ENCODE assay signal across 11 cellular contexts in the genomic region with DNA sequence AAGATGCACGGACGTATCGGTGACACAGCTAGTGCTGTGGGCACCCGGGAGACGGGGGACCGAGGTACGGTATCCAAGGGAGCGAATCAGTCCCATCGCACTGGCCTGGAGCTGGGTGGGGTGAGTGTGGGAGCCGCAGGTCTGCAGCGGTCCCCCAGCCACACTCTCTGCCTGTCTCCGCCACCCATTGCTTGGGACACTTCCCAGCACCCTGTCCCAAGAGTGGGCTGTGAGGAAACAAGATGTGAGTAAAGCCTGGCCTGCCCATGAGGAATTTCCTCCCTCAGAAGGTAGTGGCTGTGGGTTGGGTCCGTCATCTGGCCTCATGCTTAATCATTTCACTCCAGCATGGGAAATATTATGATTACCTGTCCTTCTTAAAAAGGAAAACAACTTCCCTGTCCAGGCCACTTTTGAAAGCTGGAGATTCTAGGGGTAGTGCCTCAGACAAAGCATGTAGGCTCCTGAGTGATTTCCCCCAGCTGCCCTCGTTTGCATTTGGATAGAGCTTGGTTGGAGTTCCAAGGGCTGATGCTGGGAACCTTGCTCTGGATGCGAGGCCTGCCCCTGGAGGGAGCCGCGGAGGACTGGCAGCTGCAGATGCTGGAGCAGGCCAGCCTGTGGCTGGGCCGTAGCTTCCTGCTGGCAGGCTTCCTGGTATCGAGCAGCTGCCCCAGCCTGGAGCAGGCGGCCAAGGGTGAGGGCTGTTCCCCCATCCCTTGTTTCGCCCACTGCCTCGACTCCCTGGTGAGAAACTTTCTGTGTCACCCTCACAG. TPM values are rescaled to one million over a fixed set of nuclear protein-coding genes. Genes with fewer than 3 reads are reported as not detected.
A peak's percentile ranks its signal among the peaks of the same experiment; 100 is the strongest.
DNase-seq lines count a peak whose midpoint lies in the region; ATAC-seq and TF ChIP-seq lines count a peak whose summit lies in the region.
"Had no signal": no experiment of that assay in that cellular context is flagged by ENCODE, and none has a peak within 500 bp of the region (broad histone marks: within the 10 kb centered on the region; RNA-seq: fewer than 3 reads in every experiment).

No MANE protein-coding gene starts in this region.

- no peak overlapping the region for H3K9ac ChIP-seq in HUES6 (ENCODE audit: low read length)

- peak; percentile 68 for ATAC-seq in left lobe of liver

- H3K27ac ChIP-seq in HUES6 (ENCODE audit: low read depth, low read length) (peak overlapping the region; percentile 37; the same call in 1 of the 2 replicates), uterus (no peak overlapping the region)
- H3K27ac ChIP-seq: WERI-Rb-1 had no signal

- no peak for DNase-seq in left lobe of liver (ENCODE audit: low spot score)
- no peak for DNase-seq in DMS153 treated with DMSO at 0.1 percent for 48 hours (lab: John Stamatoyannopoulos, UW; ENCODE audit: unreplicated experiment)
- no peak for DNase-seq in uterus
- DNase-seq: immature natural killer cell; NCI-H1048; NCI-H69; SIG-M5; stimulated activated naive CD4-positive, alpha-beta T cell treated with Interleukin-2 at 50 U/mL for 16 hours; WERI-Rb-1 had no signal

- H3K4me1 ChIP-seq in HUES6 (ENCODE audit: control insufficient read depth, insufficient read depth, low read length) (peaks cover 38% of the 10 kb centered on the region), uterus (peaks cover 0 to 3% of the 10 kb centered on the region in 2 donors)

- intact Hi-C loops in uterus (cut with DNase I; ENCODE audit: low total_unique reads): no loop called here

- TF ChIP-seq POLR2A in uterus (IDR thresholded peaks at IDR 0.05): no peak

- H3K27me3 ChIP-seq in HUES6 (ENCODE audit: control insufficient read depth, insufficient read depth, low read length) (no peaks in the 10 kb centered on the region), uterus (no peaks in the 10 kb centered on the region)

- H3K9me3 ChIP-seq in HUES6 (ENCODE audit: control insufficient read depth, insufficient read depth, low read depth, low read length) (no peaks in the 10 kb centered on the region), uterus (no peaks in the 10 kb centered on the region)

- no peak for TF ChIP-seq CTCF in uterus (IDR thresholded peaks at IDR 0.05)

- peaks cover 87% of the 10 kb centered on the region for H3K36me3 ChIP-seq in HUES6 (ENCODE audit: control insufficient read depth, insufficient read depth, low read length)
- H3K36me3 ChIP-seq in uterus: no peaks in the 10 kb centered on the region

- H3K4me3 ChIP-seq in HUES6 (ENCODE audit: low read depth, low read length) (0 out of 2 replicates have a peak overlapping the region, but pooled peaks have one; percentile 1), uterus (no peak overlapping the region)

RNA-seq across cellular contexts. Expression of gene ACTR3C, which starts 6.2 kb away (rescaled TPM):
- total RNA-seq in left lobe of liver (27.6 TPM), uterus (10 to 100 TPM in 2 of 4 donors, 1 to 10 TPM in 2; 2.6 to 13.1 (median 10.3) TPM)

RNA-seq across cellular contexts. Expression of gene LRRC61, which starts 6.4 kb away (rescaled TPM):
- total RNA-seq in left lobe of liver (14.0 TPM), uterus (10 to 100 TPM in 3 of 4 donors, 1 to 10 TPM in 1; 5.9 to 41.2 (median 15.3) TPM)

RNA-seq across cellular contexts. Expression of gene RARRES2, which starts 11.9 kb away (rescaled TPM):
- total RNA-seq in left lobe of liver: 852 TPM
- 100 to 1,000 TPM; 128 to 536 (median 236) TPM for total RNA-seq in uterus
- total RNA-seq: activated T-helper 1 cell treated with anti-CD3 and anti-CD28 coated beads, Interleukin-12 subunit alpha, Interleukin-12 subunit beta, Interleukin-2, Interleukin-4 antibody, amounts not matched to agents 30 ng/mL and 10 ng/mL and 1 ng/mL, durations not matched to agents 14 hours and 24 hours and 36 hours had no signal

RNA-seq across cellular contexts. Expression of gene REPIN1, which starts 39.1 kb away (rescaled TPM):
- total RNA-seq in left lobe of liver (93.5 TPM), uterus (10 to 100 TPM in 3 of 4 donors, 1 to 10 TPM in 1; 9.7 to 80.8 (median 37.9) TPM)

RNA-seq across cellular contexts. Expression of gene ZNF775, which starts 49.6 kb away (rescaled TPM):
- total RNA-seq in left lobe of liver (0.88 TPM), uterus (1 to 10 TPM in 3 of 4 donors, not detected in 1; 2.0 to 8.4 (median 6.7) TPM)
